ENCODE assay signal across 8 cellular contexts in the genomic region with DNA sequence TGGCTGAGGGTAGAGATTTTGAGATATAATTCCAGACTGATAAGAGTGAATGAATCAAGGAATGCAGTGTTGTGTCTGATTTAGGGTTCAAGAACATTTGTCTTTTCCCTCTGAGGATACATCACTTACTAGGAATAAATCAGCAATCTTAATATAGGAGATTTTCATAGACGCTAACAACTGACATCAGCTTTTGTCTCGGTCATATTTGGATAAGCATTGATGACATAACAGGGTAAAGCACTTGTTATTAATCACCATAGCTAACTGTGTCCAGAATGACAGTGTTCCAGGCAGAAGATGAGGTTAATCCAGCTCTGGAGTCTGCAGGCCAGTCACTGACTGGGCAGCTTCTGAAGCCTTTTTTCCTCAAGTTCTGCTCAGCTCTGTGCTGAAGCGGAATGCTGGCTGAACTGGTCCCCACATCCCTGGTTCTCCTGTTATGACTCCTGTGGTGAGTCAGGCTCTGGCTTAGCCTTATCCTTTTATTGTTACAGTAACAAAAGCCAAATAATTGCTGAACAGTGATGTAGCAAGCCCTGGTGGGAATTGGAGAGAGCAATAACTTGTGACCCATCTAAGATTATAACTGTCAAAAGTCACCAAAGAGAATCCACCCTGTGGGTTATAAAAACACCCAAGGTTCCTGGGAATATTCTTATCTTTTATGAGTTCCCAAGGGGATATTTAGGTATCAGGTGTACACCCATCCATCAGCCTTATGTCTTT. TPM values are rescaled to one million over a fixed set of nuclear protein-coding genes. Genes with fewer than 3 reads are reported as not detected.
DNase-seq lines count a peak whose midpoint lies in the region; ATAC-seq, FAIRE-seq and TF ChIP-seq lines count a peak whose summit lies in the region.

No MANE protein-coding gene starts in this region.

- H3K4me1 Mint-ChIP-seq in activated CD8-positive, alpha-beta T cell treated with anti-CD3 and anti-CD28 coated beads, Interleukin-2, amount 10 ng/mL, durations not matched to agents 7 days and 5 days (ENCODE audit: low read depth), result peaks cover 34% of the 10 kb centered on the region

- H3K36me3 Mint-ChIP-seq in activated CD8-positive, alpha-beta T cell treated with anti-CD3 and anti-CD28 coated beads, Interleukin-2, amount 10 ng/mL, durations not matched to agents 7 days and 5 days (ENCODE audit: low read depth), result no peaks in the 10 kb centered on the region

- peak in 2 of 4 donors; percentile 25 to 63 for TF ChIP-seq EP300 in sigmoid colon (IDR thresholded peaks at IDR 0.05)

- H3K27me3 Mint-ChIP-seq in activated CD8-positive, alpha-beta T cell treated with anti-CD3 and anti-CD28 coated beads, Interleukin-2, amount 10 ng/mL, durations not matched to agents 7 days and 5 days (ENCODE audit: low read depth), result no peaks in the 10 kb centered on the region

- TF ChIP-seq POLR2A in H54 (IDR thresholded peaks at IDR 0.05; ENCODE audit: low read depth, low read length) (no peak), sigmoid colon (IDR thresholded peaks at IDR 0.05) (no peak)

- ATAC-seq in activated CD8-positive, alpha-beta T cell treated with anti-CD3 and anti-CD28 coated beads, Interleukin-2, amount 10 ng/mL, durations not matched to agents 7 days and 5 days, result no peak
- peak; percentile 71 for ATAC-seq in Right ventricle myocardium superior (ENCODE audit: poor library complexity)

- TF ChIP-seq CTCF in AG09309 (IDR thresholded peaks at IDR 0.05; ENCODE audit: control insufficient read depth, insufficient read depth, low read depth, low read length, missing control alignments), result no peak
- TF ChIP-seq CTCF in sigmoid colon (IDR thresholded peaks at IDR 0.05), result no peak

- WGBS in sigmoid colon, 2 donors, result 16 to 34% methylated on average over 3 of the region's 3 CpGs

- intact Hi-C loops in Right ventricle myocardium superior (cut with DNase I) (no loop called here), sigmoid colon (cut with DNase I) (loop anchor here (5.0 kb wide), 1 partner anchor 43 kb away; the partner anchor contains the start of gene FNIP2)

- peak overlapping the region; percentile 7 for H3K27ac Mint-ChIP-seq in activated CD8-positive, alpha-beta T cell treated with anti-CD3 and anti-CD28 coated beads, Interleukin-2, amount 10 ng/mL, durations not matched to agents 7 days and 5 days

- DNase-seq in AG09309 (ENCODE audit: low read depth) (peak; percentile 99), H54 (ENCODE audit: insufficient read length, low spot score) (peak; percentile 26), Right ventricle myocardium superior (peak; percentile 67), sigmoid colon (peak; percentile 92), NCI-H524 treated with DMSO at 0.1 percent for 48 hours (lab: John Stamatoyannopoulos, UW) (no peak), T-helper 9 cell (no peak), SKM-1 (lab: John Stamatoyannopoulos, UW; ENCODE audit: unreplicated experiment) (no peak)
- no peak for DNase-seq in activated CD8-positive, alpha-beta T cell treated with anti-CD3 and anti-CD28 coated beads, Interleukin-2, amount 10 ng/mL, durations not matched to agents 7 days and 5 days

- H3K27ac ChIP-seq in sigmoid colon, result peak overlapping the region; percentile 73 to 86 (median 83)

- no peaks in the 10 kb centered on the region for H3K36me3 ChIP-seq in sigmoid colon

- no peaks in the 10 kb centered on the region for H3K9me3 Mint-ChIP-seq in activated CD8-positive, alpha-beta T cell treated with anti-CD3 and anti-CD28 coated beads, Interleukin-2, amount 10 ng/mL, durations not matched to agents 7 days and 5 days (ENCODE audit: insufficient read depth)

- POLR2A ChIA-PET in activated CD8-positive, alpha-beta T cell treated with anti-CD3 and anti-CD28 coated beads, Interleukin-2, amount 10 ng/mL, durations not matched to agents 7 days and 5 days (lab: Charles Lee), result interaction anchor here (1.7 kb wide), 1 partner anchor 15 kb away, joined by 6 read pairs; no protein-coding TSS in a partner anchor

- FAIRE-seq in H54 (lab: Jason Lieb, UNC), result peak; percentile 77

- peaks cover 0 to 81% (median 66%) of the 10 kb centered on the region in 4 donors for H3K4me1 ChIP-seq in sigmoid colon

- CTCF ChIA-PET in activated CD8-positive, alpha-beta T cell treated with anti-CD3 and anti-CD28 coated beads, Interleukin-2, amount 10 ng/mL, durations not matched to agents 7 days and 5 days (lab: Charles Lee), result interaction anchor here (0.6 to 2.0 kb wide), 8 partner anchors 8 to 83 kb away, joined by 3 to 10 read pairs (median 3); no protein-coding TSS in a partner anchor

- H3K4me3 Mint-ChIP-seq in activated CD8-positive, alpha-beta T cell treated with anti-CD3 and anti-CD28 coated beads, Interleukin-2, amount 10 ng/mL, durations not matched to agents 7 days and 5 days, result peak overlapping the region; percentile 34

- H3K27me3 ChIP-seq in sigmoid colon, result no peaks in the 10 kb centered on the region

- no peaks in the 10 kb centered on the region for H3K9me3 ChIP-seq in sigmoid colon

- H3K4me3 ChIP-seq in AG09309 (ENCODE audit: control insufficient read depth, low read depth, low read length), result no peak overlapping the region
- H3K4me3 ChIP-seq in sigmoid colon, result peak overlapping the region in 1 of 4 donors; percentile 16

RNA-seq across cellular contexts. Expression of gene FNIP2, which starts 41.8 kb away (rescaled TPM):
- total RNA-seq in activated CD8-positive, alpha-beta T cell treated with anti-CD3 and anti-CD28 coated beads, Interleukin-2, amount 10 ng/mL, durations not matched to agents 7 days and 5 days, result 10 to 100 TPM; 13.1 to 13.7 TPM
- total RNA-seq in Right ventricle myocardium superior (46.2 TPM), sigmoid colon (10 to 100 TPM; 35.2 to 38.9 (median 36.5) TPM)
- polyA plus RNA-seq in sigmoid colon, result 10 to 100 TPM; 14.4 to 22.7 (median 17.8) TPM

Comparison
In these comparisons a context has a peak if more than half of its experiments do, and no peak if none do; other contexts are left out.
1. DNase-seq: peak in AG09309 (single experiment), H54 (single experiment), Right ventricle myocardium superior (single experiment) and sigmoid colon (single experiment); none in activated CD8-positive, alpha-beta T cell treated with anti-CD3 and anti-CD28 coated beads, Interleukin-2, amount 10 ng/mL, durations not matched to agents 7 days and 5 days (single experiment), NCI-H524 treated with DMSO at 0.1 percent for 48 hours (single experiment), T-helper 9 cell (single experiment) and SKM-1 (single experiment).